14 cellular contexts compared by ENCODE assay signal in genomic region chr10:78992333-78992732, GRCh38.
A peak's percentile ranks its signal among the peaks of the same experiment; 100 is the strongest.
DNase-seq lines count a peak whose midpoint lies in the region; ATAC-seq and TF ChIP-seq lines count a peak whose summit lies in the region.
"Had no signal": no experiment of that assay in that cellular context is flagged by ENCODE, and none has a peak within 500 bp of the region (broad histone marks: within the 10 kb centered on the region; RNA-seq: fewer than 3 reads in every experiment).

No MANE protein-coding gene starts in this region.

- TF ChIP-seq CTCF in NB4 (IDR thresholded peaks at IDR 0.05; ENCODE audit: low read depth, low read length) (no peak), endothelial cell (IDR thresholded peaks at IDR 0.05; ENCODE audit: unreplicated experiment) (no peak), GM13976 (IDR thresholded peaks at IDR 0.05; ENCODE audit: borderline replicate concordance, control extremely low read depth, extremely low read depth, insufficient read depth, missing control alignments) (no peak)

- in situ Hi-C loops in GM13976 (cut with MboI; ENCODE audit: low sequenced_read_pairs, unreplicated experiment) = no loop called here

- H3K4me3 ChIP-seq in NB4 (ENCODE audit: low read depth, low read length) = no peak overlapping the region
- H3K4me3 ChIP-seq: lung, spleen, upper lobe of right lung had no signal

- peaks cover 12% of the 10 kb centered on the region for H3K4me1 Mint-ChIP-seq in stimulated activated effector memory CD8-positive, alpha-beta T cell treated with anti-CD3 and anti-CD28 coated beads, Interleukin-12 subunit alpha, Interleukin-12 subunit beta, amount 100 ng/mL, for 72 hours
- no peaks in the 10 kb centered on the region for H3K4me1 Mint-ChIP-seq in endothelial cell (ENCODE audit: unreplicated experiment)

- DNase-seq in NCI-H1436 (lab: John Stamatoyannopoulos, UW) (peak; percentile 48), NCI-H1436 treated with DMSO at 0.1 percent for 48 hours (lab: John Stamatoyannopoulos, UW) (no peak), NB4 (ENCODE audit: low read depth) (peak; percentile 30), endothelial cell (ENCODE audit: low spot score) (no peak), NK-92 (lab: John Stamatoyannopoulos, UW; ENCODE audit: unreplicated experiment) (no peak), GM13976 (ENCODE audit: low spot score) (no peak)
- DNase-seq in stimulated activated effector memory CD8-positive, alpha-beta T cell treated with anti-CD3 and anti-CD28 coated beads, Interleukin-12 subunit alpha, Interleukin-12 subunit beta, amount 100 ng/mL, for 72 hours (ENCODE audit: low spot score in 2 of 2) = no peak
- DNase-seq: NCI-H2081 treated with DMSO at 0.1 percent for 48 hours, occipital lobe, SHP77, spleen, upper lobe of right lung had no signal

- H3K36me3 Mint-ChIP-seq in stimulated activated effector memory CD8-positive, alpha-beta T cell treated with anti-CD3 and anti-CD28 coated beads, Interleukin-12 subunit alpha, Interleukin-12 subunit beta, amount 100 ng/mL, for 72 hours = no peaks in the 10 kb centered on the region
- H3K36me3 Mint-ChIP-seq in endothelial cell (ENCODE audit: low read depth, unreplicated experiment) = no peaks in the 10 kb centered on the region

- no peak overlapping the region for H3K27ac Mint-ChIP-seq in stimulated activated effector memory CD8-positive, alpha-beta T cell treated with anti-CD3 and anti-CD28 coated beads, Interleukin-12 subunit alpha, Interleukin-12 subunit beta, amount 100 ng/mL, for 72 hours
- H3K27ac Mint-ChIP-seq in endothelial cell (ENCODE audit: unreplicated experiment) = no peak overlapping the region

- H3K9me3 Mint-ChIP-seq in stimulated activated effector memory CD8-positive, alpha-beta T cell treated with anti-CD3 and anti-CD28 coated beads, Interleukin-12 subunit alpha, Interleukin-12 subunit beta, amount 100 ng/mL, for 72 hours = no peaks in the 10 kb centered on the region
- H3K9me3 Mint-ChIP-seq in endothelial cell (ENCODE audit: unreplicated experiment) = no peaks in the 10 kb centered on the region

- ATAC-seq in HG02852 (IDR thresholded peaks at IDR 0.05; ENCODE audit: unreplicated experiment) = peak; percentile 53
- peak; percentile 72 for ATAC-seq in stimulated activated effector memory CD8-positive, alpha-beta T cell treated with anti-CD3 and anti-CD28 coated beads, Interleukin-12 subunit alpha, Interleukin-12 subunit beta, amount 100 ng/mL, for 72 hours
- ATAC-seq: upper lobe of right lung had no signal

- no peak for TF ChIP-seq POLR2A in NB4 (IDR thresholded peaks at IDR 0.05; ENCODE audit: extremely low read depth, insufficient read length)

- H3K4me3 Mint-ChIP-seq in stimulated activated effector memory CD8-positive, alpha-beta T cell treated with anti-CD3 and anti-CD28 coated beads, Interleukin-12 subunit alpha, Interleukin-12 subunit beta, amount 100 ng/mL, for 72 hours = no peak overlapping the region
- no peak overlapping the region for H3K4me3 Mint-ChIP-seq in endothelial cell (ENCODE audit: unreplicated experiment)

- peaks cover 5% of the 10 kb centered on the region for H3K27me3 Mint-ChIP-seq in endothelial cell (ENCODE audit: unreplicated experiment)

Comparison
In these comparisons a context has a peak if more than half of its experiments do, and no peak if none do; other contexts are left out.
1. DNase-seq: peak in NCI-H1436 (single experiment) and NB4 (single experiment); none in NCI-H1436 treated with DMSO at 0.1 percent for 48 hours (single experiment), stimulated activated effector memory CD8-positive, alpha-beta T cell treated with anti-CD3 and anti-CD28 coated beads, Interleukin-12 subunit alpha, Interleukin-12 subunit beta, amount 100 ng/mL, for 72 hours (0 of 2), endothelial cell (single experiment), NK-92 (single experiment) and GM13976 (single experiment).